ENCODE assay signal across 1 cellular context in the genomic region with DNA sequence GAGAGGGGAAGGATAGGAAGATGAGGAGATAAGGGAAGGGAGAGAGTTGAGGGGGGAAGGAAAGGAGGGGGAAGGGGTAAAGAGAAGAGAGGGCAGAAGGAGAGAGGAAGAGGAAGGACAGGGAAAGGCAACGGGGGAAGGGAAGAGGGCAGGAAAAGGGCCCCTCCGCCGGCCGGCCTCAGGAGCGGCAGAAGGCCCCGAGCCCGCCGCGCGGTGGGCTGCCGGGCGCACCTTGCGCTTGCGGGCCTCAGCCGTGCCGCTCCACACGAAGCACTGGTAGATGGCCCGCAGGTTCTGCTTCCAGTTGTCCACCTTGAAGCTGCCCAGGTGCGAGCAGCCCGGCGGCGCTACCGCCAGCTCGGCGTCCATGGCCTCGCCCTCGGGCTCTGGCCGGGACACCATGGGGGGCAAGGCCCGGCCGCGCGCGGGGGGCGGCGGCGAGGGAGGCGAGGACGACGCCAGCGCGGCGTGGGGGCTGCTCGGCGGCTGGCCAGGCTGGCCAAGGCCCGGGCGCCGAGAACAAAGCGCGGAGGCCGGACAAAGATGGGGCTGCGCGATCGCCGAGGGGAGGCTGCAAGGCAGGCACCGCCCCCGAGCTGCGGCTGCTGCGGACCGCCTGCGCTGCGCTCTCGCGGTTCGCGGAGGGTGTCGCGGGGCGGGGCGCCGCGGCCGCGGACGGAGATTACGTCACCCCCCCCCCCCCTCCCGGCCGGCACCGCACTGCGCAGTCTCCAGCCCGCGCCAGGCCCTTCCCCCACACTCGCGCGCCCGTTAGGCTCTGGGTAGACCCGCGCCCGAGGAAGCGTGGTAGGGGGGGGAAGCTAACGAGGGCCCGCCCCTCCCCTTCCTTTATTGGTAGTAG.
TF ChIP-seq lines count a peak whose summit lies in the region.

A gene (minus strand): TSS at position 578 of the 862 bp plus-strand sequence. CDS start 176 bp downstream, at position 402.

TF ChIP-seq in HepG2, 621 proteins besides CTCF, POLR2A, EP300 and RAD21 (continued from another document and continues in another):
- TF ChIP-seq, protein P1, sequence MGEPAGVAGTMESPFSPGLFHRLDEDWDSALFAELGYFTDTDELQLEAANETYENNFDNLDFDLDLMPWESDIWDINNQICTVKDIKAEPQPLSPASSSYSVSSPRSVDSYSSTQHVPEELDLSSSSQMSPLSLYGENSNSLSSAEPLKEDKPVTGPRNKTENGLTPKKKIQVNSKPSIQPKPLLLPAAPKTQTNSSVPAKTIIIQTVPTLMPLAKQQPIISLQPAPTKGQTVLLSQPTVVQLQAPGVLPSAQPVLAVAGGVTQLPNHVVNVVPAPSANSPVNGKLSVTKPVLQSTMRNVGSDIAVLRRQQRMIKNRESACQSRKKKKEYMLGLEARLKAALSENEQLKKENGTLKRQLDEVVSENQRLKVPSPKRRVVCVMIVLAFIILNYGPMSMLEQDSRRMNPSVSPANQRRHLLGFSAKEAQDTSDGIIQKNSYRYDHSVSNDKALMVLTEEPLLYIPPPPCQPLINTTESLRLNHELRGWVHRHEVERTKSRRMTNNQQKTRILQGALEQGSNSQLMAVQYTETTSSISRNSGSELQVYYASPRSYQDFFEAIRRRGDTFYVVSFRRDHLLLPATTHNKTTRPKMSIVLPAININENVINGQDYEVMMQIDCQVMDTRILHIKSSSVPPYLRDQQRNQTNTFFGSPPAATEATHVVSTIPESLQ (CRISPR knock-in tag; conservative IDR thresholded peaks at IDR 0.05) = no peak
- TF ChIP-seq, protein P2, sequence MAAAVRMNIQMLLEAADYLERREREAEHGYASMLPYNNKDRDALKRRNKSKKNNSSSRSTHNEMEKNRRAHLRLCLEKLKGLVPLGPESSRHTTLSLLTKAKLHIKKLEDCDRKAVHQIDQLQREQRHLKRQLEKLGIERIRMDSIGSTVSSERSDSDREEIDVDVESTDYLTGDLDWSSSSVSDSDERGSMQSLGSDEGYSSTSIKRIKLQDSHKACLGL (CRISPR knock-in tag; IDR thresholded peaks at IDR 0.05) = no peak
- no peak for TF ChIP-seq ZNF326 (CRISPR knock-in tag; IDR thresholded peaks at IDR 0.05; ENCODE audit: borderline replicate concordance)
- TF ChIP-seq GLI4 (CRISPR knock-in tag; IDR thresholded peaks at IDR 0.05; ENCODE audit: borderline replicate concordance) = 0 out of 2 replicates have a peak, but pooled peaks have one; percentile 56
- TF ChIP-seq, protein P3, sequence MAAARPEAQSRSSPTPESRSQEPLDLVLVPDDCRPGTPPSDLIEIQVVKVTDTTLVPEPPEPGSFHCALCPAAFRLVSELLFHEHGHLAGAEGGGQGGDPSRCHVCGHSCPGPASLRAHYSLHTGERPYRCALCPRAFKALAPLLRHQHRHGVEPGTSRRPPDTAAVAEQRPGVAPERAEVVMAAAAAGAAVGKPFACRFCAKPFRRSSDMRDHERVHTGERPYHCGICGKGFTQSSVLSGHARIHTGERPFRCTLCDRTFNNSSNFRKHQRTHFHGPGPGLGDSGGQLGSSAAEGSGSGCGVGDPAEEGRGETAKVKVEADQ (CRISPR knock-in tag; IDR thresholded peaks at IDR 0.05; ENCODE audit: borderline replicate concordance) = peak; percentile 66
- peak; percentile 49; the same call in 1 of the 2 replicates for TF ChIP-seq TMF1 (CRISPR knock-in tag; IDR thresholded peaks at IDR 0.05; ENCODE audit: low read depth)
- TF ChIP-seq THAP11 (CRISPR knock-in tag; IDR thresholded peaks at IDR 0.05) = peak; percentile 23
- TF ChIP-seq IKZF4 (CRISPR knock-in tag; IDR thresholded peaks at IDR 0.05; ENCODE audit: borderline replicate concordance, low read depth, not compliant biosample characterization) = peak; percentile 48
- peak; percentile 13 for TF ChIP-seq TEAD3 (CRISPR knock-in tag; optimal IDR thresholded peaks at IDR 0.05; ENCODE audit: borderline replicate concordance)
- TF ChIP-seq, protein P4, sequence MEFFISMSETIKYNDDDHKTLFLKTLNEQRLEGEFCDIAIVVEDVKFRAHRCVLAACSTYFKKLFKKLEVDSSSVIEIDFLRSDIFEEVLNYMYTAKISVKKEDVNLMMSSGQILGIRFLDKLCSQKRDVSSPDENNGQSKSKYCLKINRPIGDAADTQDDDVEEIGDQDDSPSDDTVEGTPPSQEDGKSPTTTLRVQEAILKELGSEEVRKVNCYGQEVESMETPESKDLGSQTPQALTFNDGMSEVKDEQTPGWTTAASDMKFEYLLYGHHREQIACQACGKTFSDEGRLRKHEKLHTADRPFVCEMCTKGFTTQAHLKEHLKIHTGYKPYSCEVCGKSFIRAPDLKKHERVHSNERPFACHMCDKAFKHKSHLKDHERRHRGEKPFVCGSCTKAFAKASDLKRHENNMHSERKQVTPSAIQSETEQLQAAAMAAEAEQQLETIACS (CRISPR knock-in tag; IDR thresholded peaks at IDR 0.05) = peak; percentile 58
- TF ChIP-seq, protein P5, sequence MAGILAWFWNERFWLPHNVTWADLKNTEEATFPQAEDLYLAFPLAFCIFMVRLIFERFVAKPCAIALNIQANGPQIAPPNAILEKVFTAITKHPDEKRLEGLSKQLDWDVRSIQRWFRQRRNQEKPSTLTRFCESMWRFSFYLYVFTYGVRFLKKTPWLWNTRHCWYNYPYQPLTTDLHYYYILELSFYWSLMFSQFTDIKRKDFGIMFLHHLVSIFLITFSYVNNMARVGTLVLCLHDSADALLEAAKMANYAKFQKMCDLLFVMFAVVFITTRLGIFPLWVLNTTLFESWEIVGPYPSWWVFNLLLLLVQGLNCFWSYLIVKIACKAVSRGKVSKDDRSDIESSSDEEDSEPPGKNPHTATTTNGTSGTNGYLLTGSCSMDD (CRISPR knock-in tag; IDR thresholded peaks at IDR 0.05) = no peak
- TF ChIP-seq, protein P6, sequence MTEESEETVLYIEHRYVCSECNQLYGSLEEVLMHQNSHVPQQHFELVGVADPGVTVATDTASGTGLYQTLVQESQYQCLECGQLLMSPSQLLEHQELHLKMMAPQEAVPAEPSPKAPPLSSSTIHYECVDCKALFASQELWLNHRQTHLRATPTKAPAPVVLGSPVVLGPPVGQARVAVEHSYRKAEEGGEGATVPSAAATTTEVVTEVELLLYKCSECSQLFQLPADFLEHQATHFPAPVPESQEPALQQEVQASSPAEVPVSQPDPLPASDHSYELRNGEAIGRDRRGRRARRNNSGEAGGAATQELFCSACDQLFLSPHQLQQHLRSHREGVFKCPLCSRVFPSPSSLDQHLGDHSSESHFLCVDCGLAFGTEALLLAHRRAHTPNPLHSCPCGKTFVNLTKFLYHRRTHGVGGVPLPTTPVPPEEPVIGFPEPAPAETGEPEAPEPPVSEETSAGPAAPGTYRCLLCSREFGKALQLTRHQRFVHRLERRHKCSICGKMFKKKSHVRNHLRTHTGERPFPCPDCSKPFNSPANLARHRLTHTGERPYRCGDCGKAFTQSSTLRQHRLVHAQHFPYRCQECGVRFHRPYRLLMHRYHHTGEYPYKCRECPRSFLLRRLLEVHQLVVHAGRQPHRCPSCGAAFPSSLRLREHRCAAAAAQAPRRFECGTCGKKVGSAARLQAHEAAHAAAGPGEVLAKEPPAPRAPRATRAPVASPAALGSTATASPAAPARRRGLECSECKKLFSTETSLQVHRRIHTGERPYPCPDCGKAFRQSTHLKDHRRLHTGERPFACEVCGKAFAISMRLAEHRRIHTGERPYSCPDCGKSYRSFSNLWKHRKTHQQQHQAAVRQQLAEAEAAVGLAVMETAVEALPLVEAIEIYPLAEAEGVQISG (CRISPR knock-in tag; IDR thresholded peaks at IDR 0.05) = 0 out of 2 replicates have a peak, but pooled peaks have one; percentile 20
- no peak; the same call in 1 of the 2 replicates for TF ChIP-seq SALL2 (CRISPR knock-in tag; IDR thresholded peaks at IDR 0.05)
- TF ChIP-seq, protein P7, sequence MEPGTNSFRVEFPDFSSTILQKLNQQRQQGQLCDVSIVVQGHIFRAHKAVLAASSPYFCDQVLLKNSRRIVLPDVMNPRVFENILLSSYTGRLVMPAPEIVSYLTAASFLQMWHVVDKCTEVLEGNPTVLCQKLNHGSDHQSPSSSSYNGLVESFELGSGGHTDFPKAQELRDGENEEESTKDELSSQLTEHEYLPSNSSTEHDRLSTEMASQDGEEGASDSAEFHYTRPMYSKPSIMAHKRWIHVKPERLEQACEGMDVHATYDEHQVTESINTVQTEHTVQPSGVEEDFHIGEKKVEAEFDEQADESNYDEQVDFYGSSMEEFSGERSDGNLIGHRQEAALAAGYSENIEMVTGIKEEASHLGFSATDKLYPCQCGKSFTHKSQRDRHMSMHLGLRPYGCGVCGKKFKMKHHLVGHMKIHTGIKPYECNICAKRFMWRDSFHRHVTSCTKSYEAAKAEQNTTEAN (CRISPR knock-in tag; conservative IDR thresholded peaks at IDR 0.05) = 0 out of 2 replicates have a peak, but pooled peaks have one; percentile 30
- TF ChIP-seq KAT7 (CRISPR knock-in tag; IDR thresholded peaks at IDR 0.05; ENCODE audit: borderline replicate concordance) = 0 out of 2 replicates have a peak, but pooled peaks have one; percentile 32
- TF ChIP-seq NFRKB (IDR thresholded peaks at IDR 0.05) = no peak
- TF ChIP-seq CHD2 (IDR thresholded peaks at IDR 0.05; ENCODE audit: low read depth, low read length) = peak; percentile 86
- peak; percentile 52; the same call in 1 of the 2 replicates for TF ChIP-seq ATF7 (IDR thresholded peaks at IDR 0.05)
- TF ChIP-seq ATF7 (CRISPR knock-in tag; IDR thresholded peaks at IDR 0.05) = peak; percentile 58; the same call in 1 of the 2 replicates
- no peak for TF ChIP-seq ZNF558 (CRISPR knock-in tag; IDR thresholded peaks at IDR 0.05; ENCODE audit: borderline replicate concordance)
- peak; percentile 53; the same call in 1 of the 2 replicates for TF ChIP-seq TAF1 (CRISPR knock-in tag; IDR thresholded peaks at IDR 0.05)
- TF ChIP-seq, protein P8, sequence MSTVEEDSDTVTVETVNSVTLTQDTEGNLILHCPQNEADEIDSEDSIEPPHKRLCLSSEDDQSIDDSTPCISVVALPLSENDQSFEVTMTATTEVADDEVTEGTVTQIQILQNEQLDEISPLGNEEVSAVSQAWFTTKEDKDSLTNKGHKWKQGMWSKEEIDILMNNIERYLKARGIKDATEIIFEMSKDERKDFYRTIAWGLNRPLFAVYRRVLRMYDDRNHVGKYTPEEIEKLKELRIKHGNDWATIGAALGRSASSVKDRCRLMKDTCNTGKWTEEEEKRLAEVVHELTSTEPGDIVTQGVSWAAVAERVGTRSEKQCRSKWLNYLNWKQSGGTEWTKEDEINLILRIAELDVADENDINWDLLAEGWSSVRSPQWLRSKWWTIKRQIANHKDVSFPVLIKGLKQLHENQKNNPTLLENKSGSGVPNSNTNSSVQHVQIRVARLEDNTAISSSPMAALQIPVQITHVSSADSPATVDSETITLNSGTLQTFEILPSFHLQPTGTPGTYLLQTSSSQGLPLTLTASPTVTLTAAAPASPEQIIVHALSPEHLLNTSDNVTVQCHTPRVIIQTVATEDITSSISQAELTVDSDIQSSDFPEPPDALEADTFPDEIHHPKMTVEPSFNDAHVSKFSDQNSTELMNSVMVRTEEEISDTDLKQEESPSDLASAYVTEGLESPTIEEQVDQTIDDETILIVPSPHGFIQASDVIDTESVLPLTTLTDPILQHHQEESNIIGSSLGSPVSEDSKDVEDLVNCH (CRISPR knock-in tag; IDR thresholded peaks at IDR 0.05) = no peak
- TF ChIP-seq, protein P9, sequence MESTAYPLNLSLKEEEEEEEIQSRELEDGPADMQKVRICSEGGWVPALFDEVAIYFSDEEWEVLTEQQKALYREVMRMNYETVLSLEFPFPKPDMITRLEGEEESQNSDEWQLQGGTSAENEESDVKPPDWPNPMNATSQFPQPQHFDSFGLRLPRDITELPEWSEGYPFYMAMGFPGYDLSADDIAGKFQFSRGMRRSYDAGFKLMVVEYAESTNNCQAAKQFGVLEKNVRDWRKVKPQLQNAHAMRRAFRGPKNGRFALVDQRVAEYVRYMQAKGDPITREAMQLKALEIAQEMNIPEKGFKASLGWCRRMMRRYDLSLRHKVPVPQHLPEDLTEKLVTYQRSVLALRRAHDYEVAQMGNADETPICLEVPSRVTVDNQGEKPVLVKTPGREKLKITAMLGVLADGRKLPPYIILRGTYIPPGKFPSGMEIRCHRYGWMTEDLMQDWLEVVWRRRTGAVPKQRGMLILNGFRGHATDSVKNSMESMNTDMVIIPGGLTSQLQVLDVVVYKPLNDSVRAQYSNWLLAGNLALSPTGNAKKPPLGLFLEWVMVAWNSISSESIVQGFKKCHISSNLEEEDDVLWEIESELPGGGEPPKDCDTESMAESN (CRISPR knock-in tag; conservative IDR thresholded peaks at IDR 0.05) = no peak
- TF ChIP-seq PHF20 (CRISPR knock-in tag; IDR thresholded peaks at IDR 0.05) = peak; percentile 15; the same call in 1 of the 2 replicates
- TF ChIP-seq, protein P10, sequence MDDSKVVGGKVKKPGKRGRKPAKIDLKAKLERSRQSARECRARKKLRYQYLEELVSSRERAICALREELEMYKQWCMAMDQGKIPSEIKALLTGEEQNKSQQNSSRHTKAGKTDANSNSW (CRISPR knock-in tag; IDR thresholded peaks at IDR 0.05; ENCODE audit: borderline replicate concordance) = 0 out of 2 replicates have a peak, but pooled peaks have one; percentile 55
- TF ChIP-seq KLF13 (CRISPR knock-in tag; IDR thresholded peaks at IDR 0.05) = no peak
- TF ChIP-seq THYN1 (CRISPR knock-in tag; IDR thresholded peaks at IDR 0.05; ENCODE audit: borderline replicate concordance, low read depth) = no peak
- TF ChIP-seq, protein P11, sequence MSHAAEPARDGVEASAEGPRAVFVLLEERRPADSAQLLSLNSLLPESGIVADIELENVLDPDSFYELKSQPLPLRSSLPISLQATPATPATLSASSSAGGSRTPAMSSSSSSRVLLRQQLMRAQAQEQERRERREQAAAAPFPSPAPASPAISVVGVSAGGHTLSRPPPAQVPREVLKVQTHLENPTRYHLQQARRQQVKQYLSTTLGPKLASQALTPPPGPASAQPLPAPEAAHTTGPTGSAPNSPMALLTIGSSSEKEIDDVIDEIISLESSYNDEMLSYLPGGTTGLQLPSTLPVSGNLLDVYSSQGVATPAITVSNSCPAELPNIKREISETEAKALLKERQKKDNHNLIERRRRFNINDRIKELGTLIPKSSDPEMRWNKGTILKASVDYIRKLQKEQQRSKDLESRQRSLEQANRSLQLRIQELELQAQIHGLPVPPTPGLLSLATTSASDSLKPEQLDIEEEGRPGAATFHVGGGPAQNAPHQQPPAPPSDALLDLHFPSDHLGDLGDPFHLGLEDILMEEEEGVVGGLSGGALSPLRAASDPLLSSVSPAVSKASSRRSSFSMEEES (CRISPR knock-in tag; IDR thresholded peaks at IDR 0.05) = no peak
- no peak for TF ChIP-seq ZNF589 (CRISPR knock-in tag; conservative IDR thresholded peaks at IDR 0.05)
- TF ChIP-seq, protein P12, sequence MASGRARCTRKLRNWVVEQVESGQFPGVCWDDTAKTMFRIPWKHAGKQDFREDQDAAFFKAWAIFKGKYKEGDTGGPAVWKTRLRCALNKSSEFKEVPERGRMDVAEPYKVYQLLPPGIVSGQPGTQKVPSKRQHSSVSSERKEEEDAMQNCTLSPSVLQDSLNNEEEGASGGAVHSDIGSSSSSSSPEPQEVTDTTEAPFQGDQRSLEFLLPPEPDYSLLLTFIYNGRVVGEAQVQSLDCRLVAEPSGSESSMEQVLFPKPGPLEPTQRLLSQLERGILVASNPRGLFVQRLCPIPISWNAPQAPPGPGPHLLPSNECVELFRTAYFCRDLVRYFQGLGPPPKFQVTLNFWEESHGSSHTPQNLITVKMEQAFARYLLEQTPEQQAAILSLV (CRISPR knock-in tag; IDR thresholded peaks at IDR 0.05; ENCODE audit: borderline replicate concordance) = no peak; the same call in 1 of the 2 replicates
- no peak for TF ChIP-seq SYNCRIP (IDR thresholded peaks at IDR 0.05; ENCODE audit: insufficient read depth, low read depth, low read length)
- 0 out of 2 replicates have a peak, but pooled peaks have one; percentile 12 for TF ChIP-seq ZNF614 (CRISPR knock-in tag; IDR thresholded peaks at IDR 0.05; ENCODE audit: borderline replicate concordance)
- TF ChIP-seq, protein P13, sequence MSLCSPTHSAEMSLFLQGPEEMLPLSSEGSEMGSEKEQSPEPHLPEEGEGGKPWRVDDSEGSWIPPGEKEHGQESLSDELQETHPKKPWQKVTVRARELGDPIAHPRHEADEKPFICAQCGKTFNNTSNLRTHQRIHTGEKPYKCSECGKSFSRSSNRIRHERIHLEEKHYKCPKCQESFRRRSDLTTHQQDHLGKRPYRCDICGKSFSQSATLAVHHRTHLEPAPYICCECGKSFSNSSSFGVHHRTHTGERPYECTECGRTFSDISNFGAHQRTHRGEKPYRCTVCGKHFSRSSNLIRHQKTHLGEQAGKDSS (CRISPR knock-in tag; IDR thresholded peaks at IDR 0.05; ENCODE audit: borderline replicate concordance, low read depth) = peak; percentile 43; the same call in 1 of the 2 replicates
- no peak for TF ChIP-seq ZNF17 (CRISPR knock-in tag; IDR thresholded peaks at IDR 0.05)
